32 cellular contexts compared by ENCODE assay signal in genomic region chr16:83945587-83945986, GRCh38. TPM values are rescaled to one million over a fixed set of nuclear protein-coding genes. Genes with fewer than 3 reads are reported as not detected.
"Had no signal": no experiment of that assay in that cellular context is flagged by ENCODE, and none has a peak within 500 bp of the region (broad histone marks: within the 10 kb centered on the region; RNA-seq: fewer than 3 reads in every experiment).

No MANE protein-coding gene starts in this region.

- H3K27me3 ChIP-seq: ascending aorta, cardiac muscle cell had no signal

- H3K36me3 ChIP-seq: ascending aorta, cardiac muscle cell, WERI-Rb-1 had no signal

- H3K4me3 ChIP-seq: ascending aorta, cardiac muscle cell had no signal

- H3K9me3 ChIP-seq: ascending aorta had no signal

- H3K27ac ChIP-seq: ascending aorta, cardiac muscle cell had no signal

- FAIRE-seq: bronchial epithelial cell, TTC549 had no signal

- H3K4me1 ChIP-seq: ascending aorta had no signal

- DNase-seq: activated CD4-positive, alpha-beta memory T cell treated with anti-CD3 and anti-CD28 coated beads, Interleukin-2, amount 10 ng/mL, durations not matched to agents 7 days and 5 days; activated CD4-positive, alpha-beta T cell treated with anti-CD3 and anti-CD28 coated beads for 1 hour; activated CD4-positive, alpha-beta T cell treated with anti-CD3 and anti-CD28 coated beads for 36 hours; activated CD4-positive, alpha-beta T cell treated with anti-CD3 and anti-CD28 coated beads for 48 hours; activated CD4-positive, alpha-beta T cell treated with anti-CD3 and anti-CD28 coated beads, Interleukin-2, amount 10 ng/mL, durations not matched to agents 7 days and 5 days; activated CD4-positive, alpha-beta T cell treated with anti-CD3 and anti-CD28 coated beads, Interleukin-2, amount 50 U/mL, for 48 hours; activated CD4-positive, CD25-positive, alpha-beta regulatory T cell; activated CD8-positive, alpha-beta memory T cell treated with anti-CD3 and anti-CD28 coated beads for 24 hours; activated CD8-positive, alpha-beta memory T cell treated with anti-CD3 and anti-CD28 coated beads, Interleukin-2, amount 10 ng/mL, durations not matched to agents 7 days and 5 days; activated CD8-positive, alpha-beta memory T cell treated with anti-CD3 and anti-CD28 coated beads, Interleukin-2, amount 50 U/mL, for 48 hours; activated CD8-positive, alpha-beta T cell treated with anti-CD3 and anti-CD28 coated beads, Interleukin-2, amount 10 ng/mL, durations not matched to agents 7 days and 5 days; activated effector memory CD4-positive, alpha-beta T cell treated with Interleukin-2 at 50 U/mL for 16 hours; activated gamma-delta T cell; activated naive CD4-positive, alpha-beta T cell treated with anti-CD3 and anti-CD28 coated beads, Interleukin-2, amount 10 ng/mL, durations not matched to agents 7 days and 5 days; activated naive CD4-positive, alpha-beta T cell treated with Interleukin-2 at 50 U/mL for 16 hours; activated naive CD8-positive, alpha-beta T cell treated with anti-CD3 and anti-CD28 coated beads, Interleukin-2, amount 10 ng/mL, durations not matched to agents 7 days and 5 days; activated naive CD8-positive, alpha-beta T cell treated with anti-CD3 and anti-CD28 coated beads, Interleukin-2, amount 50 U/mL, for 24 hours; activated T-cell treated with anti-CD3 and anti-CD28 coated beads, Interleukin-2, amount 50 U/mL, for 24 hours; activated T-cell treated with anti-CD3 and anti-CD28 coated beads, Interleukin-2, amount 50 U/mL, for 48 hours; amygdala; caudate nucleus; T-helper 1 cell; T-helper 2 cell; T-helper 9 cell; WERI-Rb-1 had no signal

- ATAC-seq: activated CD4-positive, alpha-beta T cell treated with anti-CD3 and anti-CD28 coated beads for 36 hours; activated CD4-positive, CD25-positive, alpha-beta regulatory T cell treated with anti-CD3 and anti-CD28 coated beads, Interleukin-2, amount 50 U/mL, for 24 hours; activated CD8-positive, alpha-beta memory T cell treated with anti-CD3 and anti-CD28 coated beads, Interleukin-2, amount 10 ng/mL, durations not matched to agents 7 days and 5 days; activated CD8-positive, alpha-beta T cell treated with anti-CD3 and anti-CD28 coated beads, Interleukin-2, amount 10 ng/mL, durations not matched to agents 7 days and 5 days; activated naive CD8-positive, alpha-beta T cell treated with anti-CD3 and anti-CD28 coated beads, Interleukin-2, amount 50 U/mL, for 24 hours; WTC11 had no signal

RNA-seq across cellular contexts. Expression of gene NECAB2, which starts 22.5 kb away (rescaled TPM):
- total RNA-seq: activated CD4-positive, alpha-beta memory T cell treated with anti-CD3 and anti-CD28 coated beads, Interleukin-2, amount 10 ng/mL, durations not matched to agents 7 days and 5 days; activated CD4-positive, alpha-beta T cell treated with anti-CD3 and anti-CD28 coated beads for 36 hours; activated CD4-positive, alpha-beta T cell treated with anti-CD3 and anti-CD28 coated beads, Interleukin-2, amount 10 ng/mL, durations not matched to agents 7 days and 5 days; activated CD8-positive, alpha-beta memory T cell treated with anti-CD3 and anti-CD28 coated beads, Interleukin-2, amount 10 ng/mL, durations not matched to agents 7 days and 5 days; activated CD8-positive, alpha-beta T cell treated with anti-CD3 and anti-CD28 coated beads, Interleukin-2, amount 10 ng/mL, durations not matched to agents 7 days and 5 days; activated naive CD8-positive, alpha-beta T cell treated with anti-CD3 and anti-CD28 coated beads, Interleukin-2, amount 10 ng/mL, durations not matched to agents 7 days and 5 days; activated T-helper 2 cell treated with anti-CD3 and anti-CD28 coated beads, Interferon-gamma antibody, Interleukin-2, Interleukin-4, amounts not matched to agents 10 μg/mL and 5 μg/mL and 100 μg/mL, durations not matched to agents 14 hours and 24 hours and 36 hours; ascending aorta; bronchial epithelial cell had no signal
